Comparison of ENCODE assay signal across 1 cellular context in the genomic region with DNA sequence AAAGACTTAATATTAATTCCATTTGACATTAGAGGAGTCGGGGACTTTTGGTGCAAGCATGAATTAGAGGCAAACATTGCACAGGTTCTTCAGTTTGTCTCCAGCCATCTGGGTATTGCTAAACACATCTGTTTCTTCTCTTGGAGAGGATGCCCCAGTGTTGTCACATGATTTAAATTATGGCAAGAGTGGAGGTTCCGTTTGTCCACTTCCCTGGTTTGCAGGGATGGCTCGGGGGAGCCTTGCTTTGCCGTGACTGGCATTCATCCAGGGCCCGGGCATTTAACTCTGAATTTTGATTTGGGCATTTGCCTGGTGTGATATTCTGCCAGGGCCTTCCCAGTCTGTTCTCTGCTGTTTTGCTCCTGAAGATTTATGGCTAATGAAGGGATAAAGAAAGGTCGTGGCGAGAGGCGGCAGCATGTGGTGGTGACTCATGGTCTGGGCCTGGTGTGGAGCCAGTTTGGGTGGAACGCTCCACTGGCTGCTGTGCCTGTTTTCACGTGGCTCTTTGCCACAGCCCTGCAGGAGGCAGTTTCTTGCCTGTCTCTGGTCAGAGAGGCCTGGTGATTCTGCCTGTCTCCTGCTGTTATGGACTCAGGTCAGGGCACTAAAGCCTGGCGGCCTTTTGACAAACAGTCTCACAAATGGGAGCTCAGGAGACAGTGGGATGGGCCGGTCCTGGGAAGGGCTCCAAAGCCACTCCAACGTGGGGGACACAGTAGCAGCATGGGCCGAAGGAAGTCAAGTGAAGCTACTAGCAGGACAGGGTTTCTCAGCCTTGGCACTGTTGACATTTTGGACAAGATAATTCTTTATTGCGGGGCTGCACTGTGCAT.
TF ChIP-seq lines count a peak whose summit lies in the region.

No MANE protein-coding gene starts in this region.

TF ChIP-seq in K562, 482 proteins besides CTCF, POLR2A, EP300 and RAD21 (continued from another document and continues in another):
- TF ChIP-seq MYC (IDR thresholded peaks at IDR 0.05; ENCODE audit: low read depth, low read length) (peak; percentile 64), MYC (CRISPR knock-in tag; IDR thresholded peaks at IDR 0.05; ENCODE audit: borderline replicate concordance, low read depth) (no peak), CXXC5 (CRISPR knock-in tag; IDR thresholded peaks at IDR 0.05) (peak; percentile 32; the same call in 1 of the 2 replicates), CTBP1 (IDR thresholded peaks at IDR 0.05; ENCODE audit: borderline replicate concordance) (peak; percentile 27; the same call in 1 of the 2 replicates), HNRNPK (IDR thresholded peaks at IDR 0.05; ENCODE audit: low read depth, low read length, poor library complexity, severe bottlenecking) (no peak), SMARCA4 (IDR thresholded peaks at IDR 0.05) (peak; percentile 56), ZNF583 (CRISPR knock-in tag; IDR thresholded peaks at IDR 0.05) (0 out of 2 replicates have a peak, but pooled peaks have one; percentile 23), ZFX (CRISPR knock-in tag; IDR thresholded peaks at IDR 0.05) (peak; percentile 79), ZNF717 (CRISPR knock-in tag; IDR thresholded peaks at IDR 0.05) (no peak), ARID1B (IDR thresholded peaks at IDR 0.05) (peak; percentile 58), FOXK2 (conservative IDR thresholded peaks at IDR 0.05 in 1 of 2, IDR thresholded peaks at IDR 0.05 in 1 of 2; ENCODE audit: low read depth in 2 of 2) (0 out of 4 replicates have a peak, but pooled peaks of 1 of the 2 experiments have one; percentile 36), FOSL1 (tag; conservative IDR thresholded peaks at IDR 0.05) (peak; percentile 94), SOX6 (IDR thresholded peaks at IDR 0.05) (no peak), NFIC (IDR thresholded peaks at IDR 0.05) (peak; percentile 43; the same call in 1 of the 2 replicates)
- TF ChIP-seq, protein P1, sequence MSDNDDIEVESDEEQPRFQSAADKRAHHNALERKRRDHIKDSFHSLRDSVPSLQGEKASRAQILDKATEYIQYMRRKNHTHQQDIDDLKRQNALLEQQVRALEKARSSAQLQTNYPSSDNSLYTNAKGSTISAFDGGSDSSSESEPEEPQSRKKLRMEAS (CRISPR knock-in tag; IDR thresholded peaks at IDR 0.05), result peak; percentile 84
- TF ChIP-seq, protein P2, sequence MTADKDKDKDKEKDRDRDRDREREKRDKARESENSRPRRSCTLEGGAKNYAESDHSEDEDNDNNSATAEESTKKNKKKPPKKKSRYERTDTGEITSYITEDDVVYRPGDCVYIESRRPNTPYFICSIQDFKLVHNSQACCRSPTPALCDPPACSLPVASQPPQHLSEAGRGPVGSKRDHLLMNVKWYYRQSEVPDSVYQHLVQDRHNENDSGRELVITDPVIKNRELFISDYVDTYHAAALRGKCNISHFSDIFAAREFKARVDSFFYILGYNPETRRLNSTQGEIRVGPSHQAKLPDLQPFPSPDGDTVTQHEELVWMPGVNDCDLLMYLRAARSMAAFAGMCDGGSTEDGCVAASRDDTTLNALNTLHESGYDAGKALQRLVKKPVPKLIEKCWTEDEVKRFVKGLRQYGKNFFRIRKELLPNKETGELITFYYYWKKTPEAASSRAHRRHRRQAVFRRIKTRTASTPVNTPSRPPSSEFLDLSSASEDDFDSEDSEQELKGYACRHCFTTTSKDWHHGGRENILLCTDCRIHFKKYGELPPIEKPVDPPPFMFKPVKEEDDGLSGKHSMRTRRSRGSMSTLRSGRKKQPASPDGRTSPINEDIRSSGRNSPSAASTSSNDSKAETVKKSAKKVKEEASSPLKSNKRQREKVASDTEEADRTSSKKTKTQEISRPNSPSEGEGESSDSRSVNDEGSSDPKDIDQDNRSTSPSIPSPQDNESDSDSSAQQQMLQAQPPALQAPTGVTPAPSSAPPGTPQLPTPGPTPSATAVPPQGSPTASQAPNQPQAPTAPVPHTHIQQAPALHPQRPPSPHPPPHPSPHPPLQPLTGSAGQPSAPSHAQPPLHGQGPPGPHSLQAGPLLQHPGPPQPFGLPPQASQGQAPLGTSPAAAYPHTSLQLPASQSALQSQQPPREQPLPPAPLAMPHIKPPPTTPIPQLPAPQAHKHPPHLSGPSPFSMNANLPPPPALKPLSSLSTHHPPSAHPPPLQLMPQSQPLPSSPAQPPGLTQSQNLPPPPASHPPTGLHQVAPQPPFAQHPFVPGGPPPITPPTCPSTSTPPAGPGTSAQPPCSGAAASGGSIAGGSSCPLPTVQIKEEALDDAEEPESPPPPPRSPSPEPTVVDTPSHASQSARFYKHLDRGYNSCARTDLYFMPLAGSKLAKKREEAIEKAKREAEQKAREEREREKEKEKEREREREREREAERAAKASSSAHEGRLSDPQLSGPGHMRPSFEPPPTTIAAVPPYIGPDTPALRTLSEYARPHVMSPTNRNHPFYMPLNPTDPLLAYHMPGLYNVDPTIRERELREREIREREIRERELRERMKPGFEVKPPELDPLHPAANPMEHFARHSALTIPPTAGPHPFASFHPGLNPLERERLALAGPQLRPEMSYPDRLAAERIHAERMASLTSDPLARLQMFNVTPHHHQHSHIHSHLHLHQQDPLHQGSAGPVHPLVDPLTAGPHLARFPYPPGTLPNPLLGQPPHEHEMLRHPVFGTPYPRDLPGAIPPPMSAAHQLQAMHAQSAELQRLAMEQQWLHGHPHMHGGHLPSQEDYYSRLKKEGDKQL (CRISPR knock-in tag; IDR thresholded peaks at IDR 0.05; ENCODE audit: borderline replicate concordance), result no peak
- TF ChIP-seq, protein P3, sequence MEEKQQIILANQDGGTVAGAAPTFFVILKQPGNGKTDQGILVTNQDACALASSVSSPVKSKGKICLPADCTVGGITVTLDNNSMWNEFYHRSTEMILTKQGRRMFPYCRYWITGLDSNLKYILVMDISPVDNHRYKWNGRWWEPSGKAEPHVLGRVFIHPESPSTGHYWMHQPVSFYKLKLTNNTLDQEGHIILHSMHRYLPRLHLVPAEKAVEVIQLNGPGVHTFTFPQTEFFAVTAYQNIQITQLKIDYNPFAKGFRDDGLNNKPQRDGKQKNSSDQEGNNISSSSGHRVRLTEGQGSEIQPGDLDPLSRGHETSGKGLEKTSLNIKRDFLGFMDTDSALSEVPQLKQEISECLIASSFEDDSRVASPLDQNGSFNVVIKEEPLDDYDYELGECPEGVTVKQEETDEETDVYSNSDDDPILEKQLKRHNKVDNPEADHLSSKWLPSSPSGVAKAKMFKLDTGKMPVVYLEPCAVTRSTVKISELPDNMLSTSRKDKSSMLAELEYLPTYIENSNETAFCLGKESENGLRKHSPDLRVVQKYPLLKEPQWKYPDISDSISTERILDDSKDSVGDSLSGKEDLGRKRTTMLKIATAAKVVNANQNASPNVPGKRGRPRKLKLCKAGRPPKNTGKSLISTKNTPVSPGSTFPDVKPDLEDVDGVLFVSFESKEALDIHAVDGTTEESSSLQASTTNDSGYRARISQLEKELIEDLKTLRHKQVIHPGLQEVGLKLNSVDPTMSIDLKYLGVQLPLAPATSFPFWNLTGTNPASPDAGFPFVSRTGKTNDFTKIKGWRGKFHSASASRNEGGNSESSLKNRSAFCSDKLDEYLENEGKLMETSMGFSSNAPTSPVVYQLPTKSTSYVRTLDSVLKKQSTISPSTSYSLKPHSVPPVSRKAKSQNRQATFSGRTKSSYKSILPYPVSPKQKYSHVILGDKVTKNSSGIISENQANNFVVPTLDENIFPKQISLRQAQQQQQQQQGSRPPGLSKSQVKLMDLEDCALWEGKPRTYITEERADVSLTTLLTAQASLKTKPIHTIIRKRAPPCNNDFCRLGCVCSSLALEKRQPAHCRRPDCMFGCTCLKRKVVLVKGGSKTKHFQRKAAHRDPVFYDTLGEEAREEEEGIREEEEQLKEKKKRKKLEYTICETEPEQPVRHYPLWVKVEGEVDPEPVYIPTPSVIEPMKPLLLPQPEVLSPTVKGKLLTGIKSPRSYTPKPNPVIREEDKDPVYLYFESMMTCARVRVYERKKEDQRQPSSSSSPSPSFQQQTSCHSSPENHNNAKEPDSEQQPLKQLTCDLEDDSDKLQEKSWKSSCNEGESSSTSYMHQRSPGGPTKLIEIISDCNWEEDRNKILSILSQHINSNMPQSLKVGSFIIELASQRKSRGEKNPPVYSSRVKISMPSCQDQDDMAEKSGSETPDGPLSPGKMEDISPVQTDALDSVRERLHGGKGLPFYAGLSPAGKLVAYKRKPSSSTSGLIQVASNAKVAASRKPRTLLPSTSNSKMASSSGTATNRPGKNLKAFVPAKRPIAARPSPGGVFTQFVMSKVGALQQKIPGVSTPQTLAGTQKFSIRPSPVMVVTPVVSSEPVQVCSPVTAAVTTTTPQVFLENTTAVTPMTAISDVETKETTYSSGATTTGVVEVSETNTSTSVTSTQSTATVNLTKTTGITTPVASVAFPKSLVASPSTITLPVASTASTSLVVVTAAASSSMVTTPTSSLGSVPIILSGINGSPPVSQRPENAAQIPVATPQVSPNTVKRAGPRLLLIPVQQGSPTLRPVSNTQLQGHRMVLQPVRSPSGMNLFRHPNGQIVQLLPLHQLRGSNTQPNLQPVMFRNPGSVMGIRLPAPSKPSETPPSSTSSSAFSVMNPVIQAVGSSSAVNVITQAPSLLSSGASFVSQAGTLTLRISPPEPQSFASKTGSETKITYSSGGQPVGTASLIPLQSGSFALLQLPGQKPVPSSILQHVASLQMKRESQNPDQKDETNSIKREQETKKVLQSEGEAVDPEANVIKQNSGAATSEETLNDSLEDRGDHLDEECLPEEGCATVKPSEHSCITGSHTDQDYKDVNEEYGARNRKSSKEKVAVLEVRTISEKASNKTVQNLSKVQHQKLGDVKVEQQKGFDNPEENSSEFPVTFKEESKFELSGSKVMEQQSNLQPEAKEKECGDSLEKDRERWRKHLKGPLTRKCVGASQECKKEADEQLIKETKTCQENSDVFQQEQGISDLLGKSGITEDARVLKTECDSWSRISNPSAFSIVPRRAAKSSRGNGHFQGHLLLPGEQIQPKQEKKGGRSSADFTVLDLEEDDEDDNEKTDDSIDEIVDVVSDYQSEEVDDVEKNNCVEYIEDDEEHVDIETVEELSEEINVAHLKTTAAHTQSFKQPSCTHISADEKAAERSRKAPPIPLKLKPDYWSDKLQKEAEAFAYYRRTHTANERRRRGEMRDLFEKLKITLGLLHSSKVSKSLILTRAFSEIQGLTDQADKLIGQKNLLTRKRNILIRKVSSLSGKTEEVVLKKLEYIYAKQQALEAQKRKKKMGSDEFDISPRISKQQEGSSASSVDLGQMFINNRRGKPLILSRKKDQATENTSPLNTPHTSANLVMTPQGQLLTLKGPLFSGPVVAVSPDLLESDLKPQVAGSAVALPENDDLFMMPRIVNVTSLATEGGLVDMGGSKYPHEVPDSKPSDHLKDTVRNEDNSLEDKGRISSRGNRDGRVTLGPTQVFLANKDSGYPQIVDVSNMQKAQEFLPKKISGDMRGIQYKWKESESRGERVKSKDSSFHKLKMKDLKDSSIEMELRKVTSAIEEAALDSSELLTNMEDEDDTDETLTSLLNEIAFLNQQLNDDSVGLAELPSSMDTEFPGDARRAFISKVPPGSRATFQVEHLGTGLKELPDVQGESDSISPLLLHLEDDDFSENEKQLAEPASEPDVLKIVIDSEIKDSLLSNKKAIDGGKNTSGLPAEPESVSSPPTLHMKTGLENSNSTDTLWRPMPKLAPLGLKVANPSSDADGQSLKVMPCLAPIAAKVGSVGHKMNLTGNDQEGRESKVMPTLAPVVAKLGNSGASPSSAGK (IDR thresholded peaks at IDR 0.05), result peak; percentile 84
- TF ChIP-seq, protein P4, sequence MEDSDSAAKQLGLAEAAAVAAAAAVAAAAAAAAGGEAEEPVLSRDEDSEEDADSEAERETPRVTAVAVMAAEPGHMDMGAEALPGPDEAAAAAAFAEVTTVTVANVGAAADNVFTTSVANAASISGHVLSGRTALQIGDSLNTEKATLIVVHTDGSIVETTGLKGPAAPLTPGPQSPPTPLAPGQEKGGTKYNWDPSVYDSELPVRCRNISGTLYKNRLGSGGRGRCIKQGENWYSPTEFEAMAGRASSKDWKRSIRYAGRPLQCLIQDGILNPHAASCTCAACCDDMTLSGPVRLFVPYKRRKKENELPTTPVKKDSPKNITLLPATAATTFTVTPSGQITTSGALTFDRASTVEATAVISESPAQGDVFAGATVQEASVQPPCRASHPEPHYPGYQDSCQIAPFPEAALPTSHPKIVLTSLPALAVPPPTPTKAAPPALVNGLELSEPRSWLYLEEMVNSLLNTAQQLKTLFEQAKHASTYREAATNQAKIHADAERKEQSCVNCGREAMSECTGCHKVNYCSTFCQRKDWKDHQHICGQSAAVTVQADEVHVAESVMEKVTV (CRISPR knock-in tag; IDR thresholded peaks at IDR 0.05), result no peak
- TF ChIP-seq, protein P5, sequence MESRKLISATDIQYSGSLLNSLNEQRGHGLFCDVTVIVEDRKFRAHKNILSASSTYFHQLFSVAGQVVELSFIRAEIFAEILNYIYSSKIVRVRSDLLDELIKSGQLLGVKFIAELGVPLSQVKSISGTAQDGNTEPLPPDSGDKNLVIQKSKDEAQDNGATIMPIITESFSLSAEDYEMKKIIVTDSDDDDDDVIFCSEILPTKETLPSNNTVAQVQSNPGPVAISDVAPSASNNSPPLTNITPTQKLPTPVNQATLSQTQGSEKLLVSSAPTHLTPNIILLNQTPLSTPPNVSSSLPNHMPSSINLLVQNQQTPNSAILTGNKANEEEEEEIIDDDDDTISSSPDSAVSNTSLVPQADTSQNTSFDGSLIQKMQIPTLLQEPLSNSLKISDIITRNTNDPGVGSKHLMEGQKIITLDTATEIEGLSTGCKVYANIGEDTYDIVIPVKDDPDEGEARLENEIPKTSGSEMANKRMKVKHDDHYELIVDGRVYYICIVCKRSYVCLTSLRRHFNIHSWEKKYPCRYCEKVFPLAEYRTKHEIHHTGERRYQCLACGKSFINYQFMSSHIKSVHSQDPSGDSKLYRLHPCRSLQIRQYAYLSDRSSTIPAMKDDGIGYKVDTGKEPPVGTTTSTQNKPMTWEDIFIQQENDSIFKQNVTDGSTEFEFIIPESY (CRISPR knock-in tag; IDR thresholded peaks at IDR 0.05), result peak; percentile 54; the same call in 1 of the 2 replicates
- TF ChIP-seq, protein P6, sequence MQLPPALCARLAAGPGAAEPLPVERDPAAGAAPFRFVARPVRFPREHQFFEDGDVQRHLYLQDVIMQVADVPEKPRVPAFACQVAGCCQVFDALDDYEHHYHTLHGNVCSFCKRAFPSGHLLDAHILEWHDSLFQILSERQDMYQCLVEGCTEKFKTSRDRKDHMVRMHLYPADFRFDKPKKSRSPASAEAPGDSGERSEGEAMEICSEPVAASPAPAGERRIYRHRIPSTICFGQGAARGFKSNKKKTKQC (CRISPR knock-in tag; IDR thresholded peaks at IDR 0.05), result no peak
- TF ChIP-seq, protein P7, sequence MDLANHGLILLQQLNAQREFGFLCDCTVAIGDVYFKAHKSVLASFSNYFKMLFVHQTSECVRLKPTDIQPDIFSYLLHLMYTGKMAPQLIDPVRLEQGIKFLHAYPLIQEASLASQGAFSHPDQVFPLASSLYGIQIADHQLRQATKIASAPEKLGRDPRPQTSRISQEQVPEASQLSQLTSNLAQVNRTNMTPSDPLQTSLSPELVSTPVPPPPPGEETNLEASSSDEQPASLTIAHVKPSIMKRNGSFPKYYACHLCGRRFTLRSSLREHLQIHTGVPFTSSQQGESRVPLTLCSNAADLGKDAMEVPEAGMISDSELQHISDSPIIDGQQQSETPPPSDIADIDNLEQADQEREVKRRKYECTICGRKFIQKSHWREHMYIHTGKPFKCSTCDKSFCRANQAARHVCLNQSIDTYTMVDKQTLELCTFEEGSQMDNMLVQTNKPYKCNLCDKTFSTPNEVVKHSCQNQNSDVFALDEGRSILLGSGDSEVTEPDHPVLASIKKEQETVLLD (IDR thresholded peaks at IDR 0.05), result peak; percentile 25; the same call in 1 of the 2 replicates
- TF ChIP-seq, protein P8, sequence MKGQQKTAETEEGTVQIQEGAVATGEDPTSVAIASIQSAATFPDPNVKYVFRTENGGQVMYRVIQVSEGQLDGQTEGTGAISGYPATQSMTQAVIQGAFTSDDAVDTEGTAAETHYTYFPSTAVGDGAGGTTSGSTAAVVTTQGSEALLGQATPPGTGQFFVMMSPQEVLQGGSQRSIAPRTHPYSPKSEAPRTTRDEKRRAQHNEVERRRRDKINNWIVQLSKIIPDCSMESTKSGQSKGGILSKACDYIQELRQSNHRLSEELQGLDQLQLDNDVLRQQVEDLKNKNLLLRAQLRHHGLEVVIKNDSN (CRISPR knock-in tag; IDR thresholded peaks at IDR 0.05), result 0 out of 2 replicates have a peak, but pooled peaks have one; percentile 27
